ENCODE assay signal across 8 cellular contexts in the genomic region with DNA sequence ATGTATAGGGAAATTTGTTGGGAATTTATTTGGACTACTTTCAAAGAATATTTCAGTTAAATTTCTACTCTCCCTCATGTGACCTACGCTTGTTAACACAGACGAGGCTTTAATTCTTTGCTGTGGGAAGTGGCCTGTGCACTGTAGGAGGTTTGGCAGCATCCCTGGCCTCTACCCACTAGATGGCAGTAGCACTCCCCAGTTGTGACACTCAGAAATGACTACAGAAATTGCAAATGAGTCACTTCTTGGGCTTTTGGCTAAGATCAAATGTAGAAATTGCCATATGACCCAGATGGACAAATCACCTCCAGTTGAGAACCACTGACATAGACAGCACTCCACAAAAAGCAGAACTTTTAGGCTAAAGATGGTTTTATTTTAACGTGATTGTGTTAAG. TPM values are rescaled to one million over a fixed set of nuclear protein-coding genes. Genes with fewer than 3 reads are reported as not detected.
A peak's percentile ranks its signal among the peaks of the same experiment; 100 is the strongest.
DNase-seq lines count a peak whose midpoint lies in the region; ATAC-seq and TF ChIP-seq lines count a peak whose summit lies in the region.

No MANE protein-coding gene starts in this region.

- H3K9ac ChIP-seq in mesendoderm (ENCODE audit: low read length), result no peak overlapping the region

- H3K4me3 Mint-ChIP-seq in activated CD8-positive, alpha-beta T cell treated with anti-CD3 and anti-CD28 coated beads for 36 hours, result no peak overlapping the region
- no peak overlapping the region for H3K4me3 Mint-ChIP-seq in effector memory CD8-positive, alpha-beta T cell
- no peak overlapping the region for H3K4me3 Mint-ChIP-seq in stimulated activated effector memory CD8-positive, alpha-beta T cell treated with anti-CD3 and anti-CD28 coated beads, Interleukin-12 subunit alpha, Interleukin-12 subunit beta, amount 100 ng/mL, for 72 hours

- peak; percentile 59 for TF ChIP-seq CTCF in activated CD8-positive, alpha-beta T cell treated with anti-CD3 and anti-CD28 coated beads for 36 hours (IDR thresholded peaks at IDR 0.05)

- no peak overlapping the region for H3K27ac Mint-ChIP-seq in activated CD8-positive, alpha-beta T cell treated with anti-CD3 and anti-CD28 coated beads for 36 hours
- H3K27ac Mint-ChIP-seq in effector memory CD8-positive, alpha-beta T cell, result no peak overlapping the region
- H3K27ac Mint-ChIP-seq in stimulated activated effector memory CD8-positive, alpha-beta T cell treated with anti-CD3 and anti-CD28 coated beads, Interleukin-12 subunit alpha, Interleukin-12 subunit beta, amount 100 ng/mL, for 72 hours, result no peak overlapping the region

- no peak overlapping the region for H3K23ac ChIP-seq in mesendoderm (ENCODE audit: low read length)

- H4K5ac ChIP-seq in mesendoderm (ENCODE audit: low read length), result no peak overlapping the region

- no peaks in the 10 kb centered on the region for H3K79me1 ChIP-seq in mesendoderm (ENCODE audit: low read length)

- no peak overlapping the region for H3K4ac ChIP-seq in mesendoderm (ENCODE audit: low read depth, low read length)

- no peak overlapping the region for H4K8ac ChIP-seq in mesendoderm (ENCODE audit: low read depth, low read length)

- no peak overlapping the region for H3K18ac ChIP-seq in mesendoderm (ENCODE audit: low read length)

- no peak overlapping the region for H3K56ac ChIP-seq in mesendoderm (ENCODE audit: low read length)

- no peaks in the 10 kb centered on the region for H3K36me3 ChIP-seq in mesendoderm (ENCODE audit: control insufficient read depth, insufficient read depth, low read length)

- H3K79me2 ChIP-seq in mesendoderm (ENCODE audit: control insufficient read depth, insufficient read depth, low read length), result no peaks in the 10 kb centered on the region

- H2BK15ac ChIP-seq in mesendoderm (replicated peaks; ENCODE audit: low read depth), result no peak overlapping the region

- H3K4me3 ChIP-seq in mesendoderm (ENCODE audit: low read length), result no peak overlapping the region

- H3K27me3 Mint-ChIP-seq in activated CD8-positive, alpha-beta T cell treated with anti-CD3 and anti-CD28 coated beads for 36 hours, result peaks cover 1% of the 10 kb centered on the region
- H3K27me3 Mint-ChIP-seq in effector memory CD8-positive, alpha-beta T cell, result no peaks in the 10 kb centered on the region

- POLR2A ChIA-PET in activated CD8-positive, alpha-beta T cell treated with anti-CD3 and anti-CD28 coated beads for 36 hours (lab: Charles Lee), result interaction anchor here (0.6 kb wide), 1 partner anchor 203 kb away, joined by 3 read pairs; no protein-coding TSS in a partner anchor

- no CpG with 5 or more reads among the region's 3 CpGs for WGBS in mesendoderm (ENCODE audit: extremely low coverage, insufficient coverage, low lambda C conversion rate)

- H3K4me2 ChIP-seq in mesendoderm (ENCODE audit: low read length), result no peak overlapping the region

- peak; percentile 78 for ATAC-seq in HG02938 (IDR thresholded peaks at IDR 0.05; ENCODE audit: unreplicated experiment)
- peak; percentile 77 for ATAC-seq in activated CD8-positive, alpha-beta T cell treated with anti-CD3 and anti-CD28 coated beads for 36 hours
- ATAC-seq in effector memory CD8-positive, alpha-beta T cell (replicated peaks), result peak; percentile 67
- peak; percentile 89 for ATAC-seq in stimulated activated effector memory CD8-positive, alpha-beta T cell treated with anti-CD3 and anti-CD28 coated beads, Interleukin-12 subunit alpha, Interleukin-12 subunit beta, amount 100 ng/mL, for 72 hours

- H3K27me3 ChIP-seq in mesendoderm (ENCODE audit: insufficient read depth, low read length, poor library complexity), result no peaks in the 10 kb centered on the region

- DNase-seq in NCI-H524 (lab: John Stamatoyannopoulos, UW), result peak; percentile 42 to 73
- no peak for DNase-seq in NCI-H524 treated with DMSO at 0.1 percent for 48 hours (lab: John Stamatoyannopoulos, UW)
- peak; percentile 15 to 78 for DNase-seq in NCI-H526 (lab: John Stamatoyannopoulos, UW)
- peak; percentile 64 for DNase-seq in activated CD8-positive, alpha-beta T cell treated with anti-CD3 and anti-CD28 coated beads for 36 hours
- peak; percentile 27 to 41 (median 39) for DNase-seq in effector memory CD8-positive, alpha-beta T cell
- peak; percentile 66 for DNase-seq in mesendoderm
- DNase-seq in stimulated activated effector memory CD8-positive, alpha-beta T cell treated with anti-CD3 and anti-CD28 coated beads, Interleukin-12 subunit alpha, Interleukin-12 subunit beta, amount 100 ng/mL, for 72 hours (ENCODE audit: low spot score in 2 of 2), result peak; percentile 25 to 56

- H2BK5ac ChIP-seq in mesendoderm (ENCODE audit: low read length), result no peak overlapping the region

- H3K36me3 Mint-ChIP-seq in activated CD8-positive, alpha-beta T cell treated with anti-CD3 and anti-CD28 coated beads for 36 hours (ENCODE audit: low read depth), result no peaks in the 10 kb centered on the region
- no peaks in the 10 kb centered on the region for H3K36me3 Mint-ChIP-seq in effector memory CD8-positive, alpha-beta T cell (ENCODE audit: insufficient read depth)
- no peaks in the 10 kb centered on the region for H3K36me3 Mint-ChIP-seq in stimulated activated effector memory CD8-positive, alpha-beta T cell treated with anti-CD3 and anti-CD28 coated beads, Interleukin-12 subunit alpha, Interleukin-12 subunit beta, amount 100 ng/mL, for 72 hours

- H2AK5ac ChIP-seq in mesendoderm (ENCODE audit: low read length), result no peak overlapping the region

- no peak overlapping the region for H2BK120ac ChIP-seq in mesendoderm (ENCODE audit: low read depth, low read length)

- intact Hi-C loops in activated CD8-positive, alpha-beta T cell treated with anti-CD3 and anti-CD28 coated beads for 36 hours (cut with micrococcal nuclease), result loop anchor here (1.0 kb wide), 1 partner anchor 94 kb away; no protein-coding TSS in a partner anchor

- no peak overlapping the region for H3K27ac ChIP-seq in mesendoderm (ENCODE audit: low read depth, low read length)

- H3K4me1 Mint-ChIP-seq in activated CD8-positive, alpha-beta T cell treated with anti-CD3 and anti-CD28 coated beads for 36 hours (ENCODE audit: low read depth), result no peaks in the 10 kb centered on the region
- no peaks in the 10 kb centered on the region for H3K4me1 Mint-ChIP-seq in effector memory CD8-positive, alpha-beta T cell (ENCODE audit: low read depth in 2 of 2)
- H3K4me1 Mint-ChIP-seq in stimulated activated effector memory CD8-positive, alpha-beta T cell treated with anti-CD3 and anti-CD28 coated beads, Interleukin-12 subunit alpha, Interleukin-12 subunit beta, amount 100 ng/mL, for 72 hours, result no peaks in the 10 kb centered on the region

- H3K9me3 Mint-ChIP-seq in activated CD8-positive, alpha-beta T cell treated with anti-CD3 and anti-CD28 coated beads for 36 hours, result no peaks in the 10 kb centered on the region
- H3K9me3 Mint-ChIP-seq in effector memory CD8-positive, alpha-beta T cell, result no peaks in the 10 kb centered on the region
- H3K9me3 Mint-ChIP-seq in stimulated activated effector memory CD8-positive, alpha-beta T cell treated with anti-CD3 and anti-CD28 coated beads, Interleukin-12 subunit alpha, Interleukin-12 subunit beta, amount 100 ng/mL, for 72 hours, result no peaks in the 10 kb centered on the region

- CTCF ChIA-PET in activated CD8-positive, alpha-beta T cell treated with anti-CD3 and anti-CD28 coated beads for 36 hours (lab: Charles Lee), result interaction anchor here (0.6 to 1.9 kb wide), 12 partner anchors 10 to 257 kb away, joined by 3 to 7 read pairs (median 4); a partner anchor contains a TSS

- H3K4me1 ChIP-seq in mesendoderm (ENCODE audit: control insufficient read depth, low read depth, low read length), result no peaks in the 10 kb centered on the region

RNA-seq across cellular contexts. Expression of a gene that starts 22.1 kb away (rescaled TPM):
- 1 to 10 TPM in 1 of 2 experiments, under 1 TPM in 1; 0.74 to 1.2 TPM for total RNA-seq in activated CD8-positive, alpha-beta T cell treated with anti-CD3 and anti-CD28 coated beads for 36 hours
- 22.6 TPM for polyA plus RNA-seq in mesendoderm (2013, experiment 1 of 2)
- polyA plus RNA-seq in mesendoderm (2013, experiment 2 of 2), result 21.1 TPM

RNA-seq across cellular contexts. Expression of a gene that starts 29.6 kb away (rescaled TPM):
- total RNA-seq in activated CD8-positive, alpha-beta T cell treated with anti-CD3 and anti-CD28 coated beads for 36 hours, result not detected
- not detected for polyA plus RNA-seq in mesendoderm (2013, experiment 1 of 2)
- not detected for polyA plus RNA-seq in mesendoderm (2013, experiment 2 of 2)
